ENCODE assay signal across 7 cellular contexts in the genomic region with DNA sequence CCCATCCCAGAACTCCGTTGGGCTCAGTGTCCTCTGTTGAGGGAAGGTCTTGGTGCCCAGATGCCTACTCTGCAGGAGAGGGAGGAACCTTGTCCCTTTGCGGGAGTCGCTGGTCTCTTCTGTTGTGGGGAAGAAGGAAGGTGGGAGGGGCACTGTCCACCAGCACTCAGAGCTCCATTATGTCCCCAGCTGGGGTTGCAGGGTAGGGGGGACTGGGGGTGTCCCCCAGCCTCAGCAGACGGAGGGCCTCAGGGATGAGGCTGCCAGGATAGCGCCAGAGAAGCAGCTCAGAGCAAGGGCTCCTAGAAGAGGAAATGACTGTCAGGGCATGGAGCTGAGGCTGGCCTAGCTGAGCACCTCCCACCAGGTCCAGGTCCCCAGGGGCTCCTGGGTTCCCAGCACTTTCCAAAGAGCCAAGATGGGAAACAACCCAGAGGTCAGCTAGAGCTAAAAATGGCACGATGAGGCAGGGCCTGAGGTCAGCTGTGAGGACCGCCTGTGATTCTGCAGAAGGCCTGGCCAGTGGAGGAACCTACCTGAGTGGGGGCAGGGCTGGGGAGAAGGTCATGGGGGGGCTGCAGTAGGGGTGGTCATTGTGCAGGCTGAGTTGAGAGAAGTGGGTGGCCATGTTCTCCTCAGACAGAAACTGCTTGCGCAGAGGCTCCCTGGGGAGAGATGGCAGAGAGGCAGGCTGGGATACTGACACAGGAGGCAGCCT. TPM values are rescaled to one million over a fixed set of nuclear protein-coding genes. Genes with fewer than 3 reads are reported as not detected.
DNase-seq lines count a peak whose midpoint lies in the region; ATAC-seq and TF ChIP-seq lines count a peak whose summit lies in the region.

No MANE protein-coding gene starts in this region.

- H3K4me3 ChIP-seq in H7 (ENCODE audit: insufficient read depth, low read depth, low read length), result peak overlapping the region; percentile 77
- peak overlapping the region; percentile 94 for H3K4me3 ChIP-seq in epithelial cell of esophagus (ENCODE audit: low read length)
- peak overlapping the region; percentile 94 for H3K4me3 ChIP-seq in osteoblast (ENCODE audit: insufficient read depth, low read length)

- H3K27ac ChIP-seq in osteoblast (ENCODE audit: low read depth, low read length), result peak overlapping the region; percentile 98

- H4K20me1 ChIP-seq in osteoblast (ENCODE audit: insufficient read depth, low read length), result peaks cover 33% of the 10 kb centered on the region

- H3K4me1 ChIP-seq in osteoblast (ENCODE audit: insufficient read depth, low read length), result peaks cover 20% of the 10 kb centered on the region

- H3K9me3 ChIP-seq in osteoblast (ENCODE audit: low read depth, low read length), result no peaks in the 10 kb centered on the region

- TF ChIP-seq CTCF in epithelial cell of esophagus (IDR thresholded peaks at IDR 0.05; ENCODE audit: insufficient read depth, low read depth, low read length, missing control alignments), result no peak
- no peak for TF ChIP-seq CTCF in osteoblast (IDR thresholded peaks at IDR 0.05; ENCODE audit: extremely low read depth, low read depth, low read length)

- ATAC-seq in HG02885 (IDR thresholded peaks at IDR 0.05; ENCODE audit: poor library complexity, unreplicated experiment) (no peak), GM19467 (IDR thresholded peaks at IDR 0.05; ENCODE audit: unreplicated experiment) (no peak), HG03521 (IDR thresholded peaks at IDR 0.05; ENCODE audit: unreplicated experiment) (no peak)

- no peaks in the 10 kb centered on the region for H3K79me2 ChIP-seq in osteoblast (ENCODE audit: insufficient read depth, low read length)

- H3K27me3 ChIP-seq in H7 (ENCODE audit: control insufficient read depth, insufficient read depth, low read length) (no peaks in the 10 kb centered on the region), osteoblast (ENCODE audit: insufficient read depth, low read length) (peaks cover 5% of the 10 kb centered on the region)

- DNase-seq in H7 (no peak), SK-N-DZ (ENCODE audit: low spot score) (peak; percentile 57), epithelial cell of esophagus (ENCODE audit: low read depth) (no peak), osteoblast (ENCODE audit: insufficient read length, low spot score, missing footprints) (peak; percentile 92)

- H3K36me3 ChIP-seq in H7 (replicated peaks; ENCODE audit: control insufficient read depth, insufficient read depth, low read length), result peaks cover 14% of the 10 kb centered on the region
- H3K36me3 ChIP-seq in osteoblast (ENCODE audit: insufficient read depth, low read length), result peaks cover 24% of the 10 kb centered on the region

- H3K4me2 ChIP-seq in osteoblast (ENCODE audit: insufficient read depth, low read length), result peak overlapping the region; percentile 96

- H2AFZ ChIP-seq in osteoblast (ENCODE audit: low read length), result no peak overlapping the region

RNA-seq across cellular contexts. Expression of gene HCFC1R1, which starts 0.9 kb away (rescaled TPM):
- total RNA-seq in H7 (2014; rRNA removed; shearing (Covaris generic)), result 114 and 156 TPM in 2 replicates
- 30.6 and 31.8 TPM in 2 replicates for polyA plus RNA-seq in SK-N-DZ (2014; cell fraction: cytosol; rRNA removed)
- 38.4 and 41.5 TPM in 2 replicates for polyA plus RNA-seq in SK-N-DZ (2014; cell fraction: nucleus; rRNA removed)
- 20.3 and 21.2 TPM in 2 replicates for total RNA-seq in osteoblast

RNA-seq across cellular contexts. Expression of gene THOC6, which starts 1.0 kb away (rescaled TPM):
- total RNA-seq in H7 (2014; rRNA removed; shearing (Covaris generic)), result 69.1 and 81.4 TPM in 2 replicates
- 41.7 and 45.1 TPM in 2 replicates for polyA plus RNA-seq in SK-N-DZ (2014; cell fraction: cytosol; rRNA removed)
- polyA plus RNA-seq in SK-N-DZ (2014; cell fraction: nucleus; rRNA removed), result 78.3 and 95.2 TPM in 2 replicates
- total RNA-seq in osteoblast, result 21.8 and 23.5 TPM in 2 replicates

RNA-seq across cellular contexts. Expression of gene TNFRSF12A, which starts 2.7 kb away (rescaled TPM):
- 144 and 171 TPM in 2 replicates for total RNA-seq in H7 (2014; rRNA removed; shearing (Covaris generic))
- 0.36 and 0.38 TPM in 2 replicates for polyA plus RNA-seq in SK-N-DZ (2014; cell fraction: cytosol; rRNA removed)
- 1.5 and 5.6 TPM in 2 replicates for polyA plus RNA-seq in SK-N-DZ (2014; cell fraction: nucleus; rRNA removed)
- 143 and 159 TPM in 2 replicates for total RNA-seq in osteoblast

RNA-seq across cellular contexts. Expression of gene CLDN6, which starts 4.9 kb away (rescaled TPM):
- 426 and 528 TPM in 2 replicates for total RNA-seq in H7 (2014; rRNA removed; shearing (Covaris generic))
- not detected in 2 replicates for polyA plus RNA-seq in SK-N-DZ (2014; cell fraction: cytosol; rRNA removed)
- polyA plus RNA-seq in SK-N-DZ (2014; cell fraction: nucleus; rRNA removed), result 0.17 TPM in 1 of 2 replicates, not detected in the other
- under 0.01 TPM in 1 of 2 replicates, not detected in the other for total RNA-seq in osteoblast

RNA-seq across cellular contexts. Expression of gene CLDN9, which starts 10.1 kb away (rescaled TPM):
- 0.21 and 0.48 TPM in 2 replicates for total RNA-seq in H7 (2014; rRNA removed; shearing (Covaris generic))
- not detected in 2 replicates for polyA plus RNA-seq in SK-N-DZ (2014; cell fraction: cytosol; rRNA removed)
- polyA plus RNA-seq in SK-N-DZ (2014; cell fraction: nucleus; rRNA removed), result 0.17 TPM in 1 of 2 replicates, not detected in the other
- total RNA-seq in osteoblast, result not detected in 2 replicates

Comparison
In these comparisons a context has a peak if more than half of its experiments do, and no peak if none do; other contexts are left out.
1. DNase-seq: peak in SK-N-DZ (single experiment) and osteoblast (single experiment); none in H7 (single experiment) and epithelial cell of esophagus (single experiment).
2. Peak in every context shown above with its lines, with median percentiles within 50 percentile points of each other: H3K4me3 ChIP-seq.